In the genomic region with DNA sequence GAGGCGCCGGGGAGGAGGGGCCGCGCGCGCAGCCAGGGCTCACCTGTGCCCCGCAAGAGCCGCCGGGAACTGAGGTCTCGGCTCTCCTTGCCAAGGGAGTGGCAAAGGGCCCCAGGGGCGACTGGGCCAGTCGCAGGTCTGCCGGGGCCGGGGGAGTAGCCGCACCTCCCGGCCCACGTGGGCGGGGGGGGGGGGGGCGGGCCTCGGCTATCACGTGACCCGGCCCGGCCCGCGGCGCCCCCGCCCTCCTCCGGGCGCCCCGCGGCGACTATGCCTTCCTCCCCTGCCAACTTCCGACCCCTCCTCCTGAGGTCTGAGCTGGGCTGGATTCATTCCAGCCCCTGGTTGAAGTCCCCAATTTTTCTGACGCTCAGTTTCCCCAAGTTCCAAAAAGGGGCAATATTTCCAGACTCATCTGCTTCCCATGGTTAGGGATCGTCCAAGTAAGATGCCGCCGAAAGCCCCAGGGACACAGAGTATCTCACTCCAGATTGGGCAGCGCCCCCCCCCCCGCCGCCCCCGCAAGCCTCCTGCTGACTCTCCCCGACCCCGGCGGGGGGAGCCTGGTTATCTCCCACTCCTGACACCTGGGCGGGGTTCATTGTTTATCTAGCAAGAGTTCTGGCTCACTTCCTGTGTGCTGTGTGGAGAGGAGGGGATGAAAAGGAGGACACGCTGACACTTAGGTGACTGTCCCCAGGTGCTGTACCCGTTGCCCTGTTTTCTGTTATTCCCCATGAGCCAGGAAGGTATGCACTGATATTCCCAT, we compare ENCODE assay signal across 8 cellular contexts. TPM values are rescaled to one million over a fixed set of nuclear protein-coding genes. Genes with fewer than 3 reads are reported as not detected.
DNase-seq lines count a peak whose midpoint lies in the region; TF ChIP-seq lines count a peak whose summit lies in the region.

A gene with protein sequence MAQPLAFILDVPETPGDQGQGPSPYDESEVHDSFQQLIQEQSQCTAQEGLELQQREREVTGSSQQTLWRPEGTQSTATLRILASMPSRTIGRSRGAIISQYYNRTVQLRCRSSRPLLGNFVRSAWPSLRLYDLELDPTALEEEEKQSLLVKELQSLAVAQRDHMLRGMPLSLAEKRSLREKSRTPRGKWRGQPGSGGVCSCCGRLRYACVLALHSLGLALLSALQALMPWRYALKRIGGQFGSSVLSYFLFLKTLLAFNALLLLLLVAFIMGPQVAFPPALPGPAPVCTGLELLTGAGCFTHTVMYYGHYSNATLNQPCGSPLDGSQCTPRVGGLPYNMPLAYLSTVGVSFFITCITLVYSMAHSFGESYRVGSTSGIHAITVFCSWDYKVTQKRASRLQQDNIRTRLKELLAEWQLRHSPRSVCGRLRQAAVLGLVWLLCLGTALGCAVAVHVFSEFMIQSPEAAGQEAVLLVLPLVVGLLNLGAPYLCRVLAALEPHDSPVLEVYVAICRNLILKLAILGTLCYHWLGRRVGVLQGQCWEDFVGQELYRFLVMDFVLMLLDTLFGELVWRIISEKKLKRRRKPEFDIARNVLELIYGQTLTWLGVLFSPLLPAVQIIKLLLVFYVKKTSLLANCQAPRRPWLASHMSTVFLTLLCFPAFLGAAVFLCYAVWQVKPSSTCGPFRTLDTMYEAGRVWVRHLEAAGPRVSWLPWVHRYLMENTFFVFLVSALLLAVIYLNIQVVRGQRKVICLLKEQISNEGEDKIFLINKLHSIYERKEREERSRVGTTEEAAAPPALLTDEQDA (minus strand): TSS at position 140 of the 769 bp plus-strand sequence. CDS start 1,923 bp downstream, outside the sequence.

- peak within 1 kb of the TSS; percentile 22 for H3K18ac ChIP-seq in H9 (ENCODE audit: insufficient read length, low read depth, low read length)

- no peak within 1 kb of the TSS for H2BK5ac ChIP-seq in H9 (ENCODE audit: insufficient read length, low read length)

- no peak within 1 kb of the TSS for H4K91ac ChIP-seq in H9 (ENCODE audit: insufficient read length, low read depth, low read length)

- no peaks in the 10 kb centered on the region for H4K20me1 ChIP-seq in H9 (ENCODE audit: control insufficient read depth, insufficient read depth, insufficient read length)

- WGBS in H9 (ENCODE audit: extremely low coverage, insufficient read length, low lambda C conversion rate), result no CpG with 5 or more reads among the region's 47 CpGs

- no peak for TF ChIP-seq CTCF in C4-2B (conservative IDR thresholded peaks at IDR 0.05)
- TF ChIP-seq CTCF in H9 (conservative IDR thresholded peaks at IDR 0.05), result no peak
- TF ChIP-seq CTCF in epithelial cell of esophagus (IDR thresholded peaks at IDR 0.05; ENCODE audit: insufficient read depth, low read depth, low read length, missing control alignments), result no peak
- no peak for TF ChIP-seq CTCF in subcutaneous adipose tissue (IDR thresholded peaks at IDR 0.05; ENCODE audit: low read depth)

- no peak within 1 kb of the TSS for H2BK120ac ChIP-seq in H9 (ENCODE audit: low read depth, low read length, poor library complexity, severe bottlenecking)

- H3K27ac Mint-ChIP-seq in H9, result peak within 1 kb of the TSS; percentile 67 to 91 (median 84); a peak in 4 of 7 replicates

- POLR2A ChIA-PET in activated CD8-positive, alpha-beta memory T cell treated with anti-CD3 and anti-CD28 coated beads for 36 hours (lab: Charles Lee), result no interaction called here

- CTCF ChIA-PET in activated CD8-positive, alpha-beta memory T cell treated with anti-CD3 and anti-CD28 coated beads for 36 hours (lab: Charles Lee), result interaction anchor here (0.9 to 10.0 kb wide), 5 partner anchors 7 to 232 kb away, joined by 3 to 68 read pairs (median 5); no protein-coding TSS in a partner anchor

- peaks cover 25% of the 10 kb centered on the region in 2 experiments for H3K4me1 Mint-ChIP-seq in H9

- peak within 1 kb of the TSS; percentile 97 for H3K27ac ChIP-seq in C4-2B
- H3K27ac ChIP-seq in H9 (ENCODE audit: insufficient read length, low read depth, low read length), result no peak within 1 kb of the TSS

- no peak within 1 kb of the TSS for H3K23ac ChIP-seq in H9 (ENCODE audit: insufficient read length, low read depth, low read length)

- no peaks in the 10 kb centered on the region; a peak in 2 of 5 replicates for H3K9me3 Mint-ChIP-seq in H9

- H2BK15ac ChIP-seq in H9 (ENCODE audit: low read depth, low read length), result no peak within 1 kb of the TSS

- H3K56ac ChIP-seq in H9 (ENCODE audit: insufficient read length, low read depth, low read length), result no peak within 1 kb of the TSS

- H3K36me3 Mint-ChIP-seq in H9 (ENCODE audit: insufficient read depth in 1 of 3, low read depth in 3 of 3), result peaks cover under 1 to 3% (median 3%) of the 10 kb centered on the region in 3 experiments; a peak in 6 of 7 replicates

- H3K27me3 Mint-ChIP-seq in H9 (ENCODE audit: low read depth), result peaks cover 16% of the 10 kb centered on the region

- no peak within 1 kb of the TSS for H3K4ac ChIP-seq in H9 (ENCODE audit: low read depth, low read length)

- no peak within 1 kb of the TSS for H4K8ac ChIP-seq in H9 (replicated peaks; ENCODE audit: insufficient read length, low read depth, low read length)

- no peak within 1 kb of the TSS for H4K5ac ChIP-seq in H9 (ENCODE audit: insufficient read length, low read depth, low read length)

- H3K27me3 ChIP-seq in H9 (ENCODE audit: insufficient read depth, low read length) (no peaks in the 10 kb centered on the region; the same call in 1 of the 2 replicates), mononuclear cell (ENCODE audit: insufficient read depth, low read length) (no peaks in the 10 kb centered on the region)

- no peak within 1 kb of the TSS for H3K9ac ChIP-seq in H9 (ENCODE audit: extremely low read depth, insufficient read length, low read length)

- H2AK5ac ChIP-seq in H9 (ENCODE audit: insufficient read length, low read length), result no peak within 1 kb of the TSS

- H3K79me1 ChIP-seq in H9 (ENCODE audit: insufficient read depth, low read depth, low read length, poor library complexity, severe bottlenecking), result no peaks in the 10 kb centered on the region

- H3K4me3 ChIP-seq in epithelial cell of esophagus (ENCODE audit: low read length) (peak within 1 kb of the TSS; percentile 66), mononuclear cell (ENCODE audit: low read length) (peak within 1 kb of the TSS; percentile 81)

- peaks cover 19% of the 10 kb centered on the region for H3K23me2 ChIP-seq in H9 (ENCODE audit: insufficient read length, low read depth, low read length, poor library complexity, severe bottlenecking)

- H3K14ac ChIP-seq in H9 (ENCODE audit: insufficient read depth, low read length), result no peak within 1 kb of the TSS; the same call in 1 of the 2 replicates

- peak within 1 kb of the TSS; percentile 81 to 87 for H3K4me3 Mint-ChIP-seq in H9

- H3K4me2 ChIP-seq in H9 (ENCODE audit: insufficient read depth, insufficient read length, low read length), result peak within 1 kb of the TSS; percentile 64

- DNase-seq in H9 (peak; percentile 96), NCI-H748 treated with DMSO at 0.1 percent for 48 hours (lab: John Stamatoyannopoulos, UW) (peak; percentile 28), epithelial cell of esophagus (ENCODE audit: low read depth) (peak; percentile 60), GM19240 (ENCODE audit: insufficient read length, low spot score) (no peak)

- no peak within 1 kb of the TSS for H2BK12ac ChIP-seq in H9 (ENCODE audit: insufficient read length, low read depth, low read length)

- H2BK20ac ChIP-seq in H9 (ENCODE audit: low read depth, low read length, poor library complexity, severe bottlenecking), result no peak within 1 kb of the TSS

- no peak within 1 kb of the TSS for H3T11ph ChIP-seq in H9 (ENCODE audit: low read length)

- no peaks in the 10 kb centered on the region; the same call in 1 of the 2 replicates for H3K79me2 ChIP-seq in H9 (ENCODE audit: insufficient read depth, low read length)

- H2AFZ ChIP-seq in H9 (ENCODE audit: low read length), result no peak within 1 kb of the TSS

- peaks cover 10% of the 10 kb centered on the region; the same call in 1 of the 2 replicates for H3K4me1 ChIP-seq in H9 (ENCODE audit: insufficient read depth, low read length)
- H3K4me1 ChIP-seq in mononuclear cell (ENCODE audit: insufficient read depth, low read length), result peaks cover 77% of the 10 kb centered on the region

- H3K9me3 ChIP-seq in H9 (ENCODE audit: control insufficient read depth, low read depth, low read length) (no peaks in the 10 kb centered on the region), mononuclear cell (ENCODE audit: low read depth, low read length) (no peaks in the 10 kb centered on the region)

RNA-seq across cellular contexts. Expression of the gene that starts here (rescaled TPM):
- total RNA-seq in H9 (2021), result 85.7 and 86.8 TPM in 2 replicates
- 100 to 1,000 TPM; 128 to 132 TPM for total RNA-seq in activated CD8-positive, alpha-beta memory T cell treated with anti-CD3 and anti-CD28 coated beads for 36 hours
- 136 TPM for total RNA-seq in mononuclear cell
- total RNA-seq in subcutaneous adipose tissue, result 10 to 100 TPM; 18.5 to 78.2 (median 23.6) TPM
